2 cellular contexts compared by ENCODE assay signal in the genomic region with DNA sequence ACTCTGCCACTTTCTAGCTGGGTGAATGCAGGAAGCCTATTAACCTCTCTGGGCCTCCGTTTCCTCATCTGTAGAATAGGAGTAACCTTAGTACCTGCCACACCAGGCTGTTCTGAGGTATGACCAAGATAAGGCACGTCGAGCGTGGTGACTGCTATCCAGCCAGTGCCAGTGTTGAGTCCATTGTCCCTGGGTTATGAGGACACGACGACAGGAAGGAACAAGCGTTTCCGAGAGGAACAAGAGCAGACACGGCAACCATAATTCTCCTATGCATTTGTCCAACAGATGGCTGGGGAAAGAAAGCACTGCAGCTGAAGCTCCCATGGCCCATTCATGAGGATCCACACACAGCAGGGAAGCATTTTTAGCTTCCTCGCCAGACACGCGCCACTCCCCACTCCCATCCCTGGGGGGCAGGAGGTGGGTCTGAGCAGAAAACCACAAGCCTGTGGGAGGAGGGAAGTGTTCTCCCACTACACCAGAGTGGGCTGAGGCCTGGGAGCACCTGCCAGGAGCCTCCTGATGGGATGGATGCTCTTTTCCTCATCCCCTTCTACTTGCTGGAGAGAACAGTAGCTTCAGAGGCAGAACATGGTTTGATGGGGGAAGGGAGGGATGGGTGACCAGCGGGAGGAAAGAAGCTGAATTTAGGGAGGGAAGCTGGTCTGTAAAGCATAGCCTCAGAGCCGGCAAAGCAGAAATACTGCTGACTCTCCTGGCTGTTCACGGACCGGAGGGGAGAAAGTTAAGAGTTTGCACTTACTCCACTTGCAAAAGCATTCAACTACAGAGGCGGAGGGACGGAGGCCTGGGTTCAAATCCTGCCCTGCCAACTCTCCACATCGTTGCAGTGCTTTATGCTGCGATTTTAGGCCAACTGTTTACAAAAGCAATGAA.
TF ChIP-seq lines count a peak whose summit lies in the region.

No MANE protein-coding gene starts in this region.

TF ChIP-seq in endothelial cell of umbilical vein, 7 proteins besides CTCF, POLR2A, EP300 and RAD21 (continued from another document):
- TF ChIP-seq, protein P1, sequence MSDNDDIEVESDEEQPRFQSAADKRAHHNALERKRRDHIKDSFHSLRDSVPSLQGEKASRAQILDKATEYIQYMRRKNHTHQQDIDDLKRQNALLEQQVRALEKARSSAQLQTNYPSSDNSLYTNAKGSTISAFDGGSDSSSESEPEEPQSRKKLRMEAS (IDR thresholded peaks at IDR 0.05; ENCODE audit: insufficient read depth, insufficient read length), result no peak
- TF ChIP-seq POLR2AphosphoS5 (IDR thresholded peaks at IDR 0.05; ENCODE audit: insufficient read depth, low read depth, low read length), result no peak
- no peak for TF ChIP-seq EZH2 (IDR thresholded peaks at IDR 0.05; ENCODE audit: borderline replicate concordance, low read depth, low read length, severe bottlenecking)
- no peak for TF ChIP-seq MYC (IDR thresholded peaks at IDR 0.05; ENCODE audit: low read depth, low read length)
- no peak for TF ChIP-seq GATA2 (IDR thresholded peaks at IDR 0.05; ENCODE audit: insufficient read depth, insufficient read length, low read depth, low read length)
- TF ChIP-seq JUN (IDR thresholded peaks at IDR 0.05; ENCODE audit: borderline replicate concordance, insufficient read depth, insufficient read length, low read depth), result no peak

TF ChIP-seq in HEK293T, 16 proteins besides CTCF, POLR2A, EP300 and RAD21 (continued from another document):
- TF ChIP-seq ARNT (IDR thresholded peaks at IDR 0.05) (no peak), TARDBP (IDR thresholded peaks at IDR 0.05) (no peak), SUZ12 (IDR thresholded peaks at IDR 0.05) (no peak), LEF1 (IDR thresholded peaks at IDR 0.05; ENCODE audit: borderline replicate concordance) (no peak), FOXM1 (IDR thresholded peaks at IDR 0.05; ENCODE audit: borderline replicate concordance) (no peak), FOXA1 (IDR thresholded peaks at IDR 0.05) (no peak), SP1 (IDR thresholded peaks at IDR 0.05) (no peak), HDGF (IDR thresholded peaks at IDR 0.05; ENCODE audit: borderline replicate concordance) (no peak), ZNF384 (IDR thresholded peaks at IDR 0.05) (no peak), L3MBTL2 (conservative IDR thresholded peaks at IDR 0.05) (no peak), FOXK2 (IDR thresholded peaks at IDR 0.05) (no peak), ELF4 (IDR thresholded peaks at IDR 0.05) (no peak), CTBP1 (IDR thresholded peaks at IDR 0.05; ENCODE audit: borderline replicate concordance) (no peak)
- TF ChIP-seq, protein P2, sequence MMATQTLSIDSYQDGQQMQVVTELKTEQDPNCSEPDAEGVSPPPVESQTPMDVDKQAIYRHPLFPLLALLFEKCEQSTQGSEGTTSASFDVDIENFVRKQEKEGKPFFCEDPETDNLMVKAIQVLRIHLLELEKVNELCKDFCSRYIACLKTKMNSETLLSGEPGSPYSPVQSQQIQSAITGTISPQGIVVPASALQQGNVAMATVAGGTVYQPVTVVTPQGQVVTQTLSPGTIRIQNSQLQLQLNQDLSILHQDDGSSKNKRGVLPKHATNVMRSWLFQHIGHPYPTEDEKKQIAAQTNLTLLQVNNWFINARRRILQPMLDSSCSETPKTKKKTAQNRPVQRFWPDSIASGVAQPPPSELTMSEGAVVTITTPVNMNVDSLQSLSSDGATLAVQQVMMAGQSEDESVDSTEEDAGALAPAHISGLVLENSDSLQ (IDR thresholded peaks at IDR 0.05), result no peak
